ENCODE assay signal across 8 cellular contexts in the genomic region with DNA sequence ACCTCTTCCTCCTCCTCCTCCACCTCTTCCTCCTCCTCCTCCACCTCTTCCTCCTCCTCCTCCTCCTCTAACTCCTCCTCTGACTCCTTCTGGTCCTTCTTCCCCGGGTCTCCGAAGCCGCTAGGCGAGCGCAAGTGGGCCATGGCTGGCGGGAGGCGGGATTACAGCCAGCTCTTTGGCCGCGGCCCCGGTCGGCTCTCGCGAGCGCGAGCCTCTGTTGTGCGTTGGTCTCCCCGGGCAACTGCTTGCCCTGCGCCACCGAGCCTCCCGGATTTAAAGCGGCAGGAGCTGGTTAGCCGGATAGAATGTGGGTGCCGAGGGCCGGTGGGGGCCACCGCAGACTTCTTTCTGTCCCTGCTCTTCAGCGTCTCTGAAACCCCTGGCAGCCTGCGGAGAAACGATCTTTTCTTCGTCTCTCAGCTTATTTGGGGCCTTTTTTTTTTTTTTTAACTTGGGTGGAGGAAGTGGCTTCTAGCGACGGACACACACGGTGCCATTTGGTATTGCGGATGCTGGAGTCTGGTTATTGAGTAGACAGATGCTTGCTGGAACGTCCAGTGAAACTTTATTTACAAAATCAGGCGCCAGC. TPM values are rescaled to one million over a fixed set of nuclear protein-coding genes. Genes with fewer than 3 reads are reported as not detected.
DNase-seq lines count a peak whose midpoint lies in the region; ATAC-seq and TF ChIP-seq lines count a peak whose summit lies in the region.

A gene (minus strand): TSS at position 165 of the 589 bp plus-strand sequence. CDS start 22 bp downstream, at position 143.

- peak within 1 kb of the TSS; percentile 94 for H3K4me3 Mint-ChIP-seq in nephron progenitor cell
- H3K4me3 Mint-ChIP-seq in stimulated activated naive CD8-positive, alpha-beta T cell treated with anti-CD3 and anti-CD28 coated beads, Interleukin-15, amount 100 ng/mL, for 72 hours: peak within 1 kb of the TSS; percentile 94 to 96

- TF ChIP-seq CTCF in nephron progenitor cell (IDR thresholded peaks at IDR 0.05): no peak

- peak within 1 kb of the TSS; percentile 99 for H3K4me3 ChIP-seq in GM23248
- H3K4me3 ChIP-seq in Karpas-422 (ENCODE audit: low read length): peak within 1 kb of the TSS; percentile 85

- no peaks in the 10 kb centered on the region for H3K9me2 ChIP-seq in GM23248 (ENCODE audit: insufficient read depth)
- H3K9me2 ChIP-seq in Karpas-422 (replicated peaks; ENCODE audit: insufficient read depth, low read length): no peaks in the 10 kb centered on the region

- peaks cover 5% of the 10 kb centered on the region; the same call in 1 of the 2 replicates for H3F3A ChIP-seq in GM23248 (ENCODE audit: insufficient read depth)

- in situ Hi-C loops in GM23248 (cut with MboI): no loop called here

- ATAC-seq in stimulated activated naive CD8-positive, alpha-beta T cell treated with anti-CD3 and anti-CD28 coated beads, Interleukin-15, amount 100 ng/mL, for 72 hours: peak; percentile 97

- H2AFZ ChIP-seq in GM23248 (peak within 1 kb of the TSS; percentile 98), Karpas-422 (ENCODE audit: low read length) (peak within 1 kb of the TSS; percentile 96)

- H3K79me2 ChIP-seq in GM23248 (ENCODE audit: insufficient read depth) (no peaks in the 10 kb centered on the region), Karpas-422 (ENCODE audit: low read length) (no peaks in the 10 kb centered on the region)

- 1 to 2% methylated on average over 30 to 35 of the region's 35 CpGs for WGBS in GM23248 (ENCODE audit: low coverage in 1 of 2, low lambda C conversion rate in 2 of 2, missing lambda C conversion rate in 2 of 2), 2 experiments

- H3K9me3 ChIP-seq in GM23248 (ENCODE audit: low read depth) (no peaks in the 10 kb centered on the region), Karpas-422 (ENCODE audit: low read length) (no peaks in the 10 kb centered on the region)

- peaks cover 12% of the 10 kb centered on the region for H3K4me1 ChIP-seq in GM23248 (ENCODE audit: insufficient read depth)
- peaks cover 11% of the 10 kb centered on the region for H3K4me1 ChIP-seq in Karpas-422 (ENCODE audit: low read length)

- peaks cover 26% of the 10 kb centered on the region for H3K36me3 Mint-ChIP-seq in nephron progenitor cell (ENCODE audit: low read depth)

- H3K4me2 ChIP-seq in GM23248 (ENCODE audit: unreplicated experiment) (peak within 1 kb of the TSS; percentile 97), Karpas-422 (ENCODE audit: low read depth, low read length, poor library complexity, severe bottlenecking) (peak within 1 kb of the TSS; percentile 98)

- DNase-seq in EL (peak; percentile 92), GM23248 (peak; percentile 98), Karpas-422 (peak; percentile 96), RPMI8226 (peak; percentile 99), fibroblast of the conjunctiva (ENCODE audit: low read depth) (peak; percentile 80), nephron progenitor cell (peak; percentile 86)
- DNase-seq in activated T-helper 9 cell treated with anti-CD3 and anti-CD28 coated beads, Interleukin-2, amount 50 U/mL, for 16 hours (ENCODE audit: low read depth): peak; percentile 63
- DNase-seq in stimulated activated naive CD8-positive, alpha-beta T cell treated with anti-CD3 and anti-CD28 coated beads, Interleukin-15, amount 100 ng/mL, for 72 hours: peak; percentile 86 to 91

- H3K4me1 Mint-ChIP-seq in nephron progenitor cell: no peaks in the 10 kb centered on the region
- H3K4me1 Mint-ChIP-seq in stimulated activated naive CD8-positive, alpha-beta T cell treated with anti-CD3 and anti-CD28 coated beads, Interleukin-15, amount 100 ng/mL, for 72 hours: peaks cover 42% of the 10 kb centered on the region

- H3K9me3 Mint-ChIP-seq in nephron progenitor cell: peaks cover 18% of the 10 kb centered on the region
- peaks cover 4 to 8% of the 10 kb centered on the region in 2 donors for H3K9me3 Mint-ChIP-seq in stimulated activated naive CD8-positive, alpha-beta T cell treated with anti-CD3 and anti-CD28 coated beads, Interleukin-15, amount 100 ng/mL, for 72 hours

- peak within 1 kb of the TSS; percentile 99 for H3K27ac Mint-ChIP-seq in nephron progenitor cell
- H3K27ac Mint-ChIP-seq in stimulated activated naive CD8-positive, alpha-beta T cell treated with anti-CD3 and anti-CD28 coated beads, Interleukin-15, amount 100 ng/mL, for 72 hours: peak within 1 kb of the TSS; percentile 97 to 99

- peaks cover 3% of the 10 kb centered on the region for H3K27me3 Mint-ChIP-seq in nephron progenitor cell (ENCODE audit: low read depth, poor library complexity)
- H3K27me3 Mint-ChIP-seq in stimulated activated naive CD8-positive, alpha-beta T cell treated with anti-CD3 and anti-CD28 coated beads, Interleukin-15, amount 100 ng/mL, for 72 hours: no peaks in the 10 kb centered on the region

- H3K27me3 ChIP-seq in GM23248 (replicated peaks; ENCODE audit: insufficient read depth): no peaks in the 10 kb centered on the region
- no peaks in the 10 kb centered on the region for H3K27me3 ChIP-seq in Karpas-422 (ENCODE audit: low read length)

- H3K9ac ChIP-seq in GM23248 (peak within 1 kb of the TSS; percentile 97), Karpas-422 (ENCODE audit: low read length) (peak within 1 kb of the TSS; percentile 82)

- H4K20me1 ChIP-seq in GM23248 (ENCODE audit: insufficient read depth) (no peaks in the 10 kb centered on the region), Karpas-422 (ENCODE audit: insufficient read depth, low read depth, low read length) (no peaks in the 10 kb centered on the region)

- H3K27ac ChIP-seq in GM23248 (peak within 1 kb of the TSS; percentile 83), Karpas-422 (ENCODE audit: low read length) (peak within 1 kb of the TSS; percentile 59)

- H3K36me3 ChIP-seq in GM23248 (ENCODE audit: low read depth): no peaks in the 10 kb centered on the region
- H3K36me3 ChIP-seq in Karpas-422 (ENCODE audit: insufficient read depth, low read length): 0 out of 2 replicates have a peak, but pooled peaks cover 5% of the 10 kb centered on the region

RNA-seq across cellular contexts. Expression of the gene that starts here (rescaled TPM):
- total RNA-seq in GM23248 (2014; rRNA removed; shearing (Covaris generic)): not detected in 2 replicates
- polyA plus RNA-seq in GM23248 (2016; fragmentation: Nextera tagmentation; extraction: Ambion mirVana): 0.13 TPM in 1 of 2 replicates, not detected in the other
- 0.22 TPM in 1 of 2 replicates, not detected in the other for total RNA-seq in Karpas-422 (2014; rRNA removed; shearing (Covaris generic); ENCODE audit: low replicate concordance)

Comparison
In these comparisons a context has a peak if more than half of its experiments do, and no peak if none do; other contexts are left out.
1. Peak in every context shown above with its lines: DNase-seq, ATAC-seq, H3K4me3 ChIP-seq and H3K27ac ChIP-seq.
2. Peak in DNase-seq, H3K4me3 ChIP-seq, H3K27ac ChIP-seq, H3K9ac ChIP-seq and H3K4me2 ChIP-seq in GM23248; RNA of the gene not detected or under 1 TPM.
3. Peak in DNase-seq, H3K4me3 ChIP-seq, H3K27ac ChIP-seq, H3K9ac ChIP-seq and H3K4me2 ChIP-seq in Karpas-422; RNA of the gene not detected or under 1 TPM.